Comparison of ENCODE assay signal across 8 cellular contexts in the genomic region with DNA sequence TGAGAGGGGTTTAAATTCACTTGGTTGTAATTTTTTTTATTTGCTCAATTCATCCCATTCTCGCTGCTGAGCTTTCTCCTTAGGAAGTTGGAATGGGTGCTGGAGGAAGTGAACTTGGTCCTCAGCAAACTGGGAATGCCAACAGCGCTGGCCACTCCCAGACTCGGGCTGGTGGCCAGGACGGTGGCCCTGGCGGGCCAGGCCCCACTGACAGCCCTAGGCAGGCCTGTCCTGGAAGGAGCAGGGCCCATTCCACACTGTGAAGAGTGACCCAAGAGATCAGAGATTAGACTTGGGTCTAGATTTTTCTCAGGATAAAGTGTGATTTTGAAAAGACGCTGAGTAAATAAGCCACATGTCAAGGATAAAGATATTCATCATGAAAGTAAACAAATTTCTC.
DNase-seq lines count a peak whose midpoint lies in the region; ATAC-seq and TF ChIP-seq lines count a peak whose summit lies in the region.

No MANE protein-coding gene starts in this region.

- H3K4me1 ChIP-seq in thyroid gland, result peaks cover 56 to 89% of the 10 kb centered on the region in 2 donors

- H3K4me1 Mint-ChIP-seq in central memory CD8-positive, alpha-beta T cell, result peaks cover 65% of the 10 kb centered on the region

- H3K36me3 Mint-ChIP-seq in central memory CD8-positive, alpha-beta T cell (ENCODE audit: insufficient read depth), result peaks cover 22% of the 10 kb centered on the region

- no peak overlapping the region for H3K4me3 ChIP-seq in thyroid gland (replicated peaks in 1 of 3)

- peak overlapping the region; percentile 74 to 91 (median 87) for H3K27ac ChIP-seq in thyroid gland

- no peak for TF ChIP-seq CTCF in thyroid gland (IDR thresholded peaks at IDR 0.05)

- H3K36me3 ChIP-seq in thyroid gland, result no peaks in the 10 kb centered on the region

- no peak for ATAC-seq in central memory CD8-positive, alpha-beta T cell (replicated peaks; ENCODE audit: extremely low read depth, poor library complexity, severe bottlenecking)
- no peak for ATAC-seq in GM19397 (IDR thresholded peaks at IDR 0.05; ENCODE audit: unreplicated experiment)
- no peak for ATAC-seq in GM18858 (IDR thresholded peaks at IDR 0.05; ENCODE audit: unreplicated experiment)

- intact Hi-C loops in thyroid gland (cut with DNase I), result loop anchor here (10.0 kb wide), 1 partner anchor 137 kb away; the partner anchor contains the start of gene HDAC4

- H3K4me3 Mint-ChIP-seq in central memory CD8-positive, alpha-beta T cell, result peak overlapping the region; percentile 97

- no peaks in the 10 kb centered on the region for H3K27me3 Mint-ChIP-seq in central memory CD8-positive, alpha-beta T cell

- H3K9me3 Mint-ChIP-seq in central memory CD8-positive, alpha-beta T cell, result no peaks in the 10 kb centered on the region

- WGBS in thyroid gland, 2 donors, result 35 to 45% methylated on average over 6 of the region's 6 CpGs

- TF ChIP-seq POLR2A in thyroid gland (IDR thresholded peaks at IDR 0.05), result no peak

- no peaks in the 10 kb centered on the region for H3K9me3 ChIP-seq in thyroid gland

- H3K27ac Mint-ChIP-seq in central memory CD8-positive, alpha-beta T cell (ENCODE audit: low read depth), result peak overlapping the region; percentile 97

- peak; percentile 0 for DNase-seq in activated CD4-positive, alpha-beta T cell treated with anti-CD3 and anti-CD28 coated beads for 48 hours
- DNase-seq in activated CD4-positive, alpha-beta T cell treated with anti-CD3 and anti-CD28 coated beads for 1 hour, result no peak
- DNase-seq in central memory CD8-positive, alpha-beta T cell (ENCODE audit: low spot score in 2 of 2), result no peak
- peak; percentile 89 for DNase-seq in mesenteric fat pad (ENCODE audit: low spot score)
- peak; percentile 68 to 79 for DNase-seq in thyroid gland
- no peak for DNase-seq in NK-92 (lab: John Stamatoyannopoulos, UW; ENCODE audit: unreplicated experiment)

- H3K27me3 ChIP-seq in thyroid gland, result no peaks in the 10 kb centered on the region

Comparison
In these comparisons a context has a peak if more than half of its experiments do, and no peak if none do; other contexts are left out.
1. DNase-seq: peak in activated CD4-positive, alpha-beta T cell treated with anti-CD3 and anti-CD28 coated beads for 48 hours (single experiment), mesenteric fat pad (single experiment) and thyroid gland (2 of 2); none in activated CD4-positive, alpha-beta T cell treated with anti-CD3 and anti-CD28 coated beads for 1 hour (single experiment), central memory CD8-positive, alpha-beta T cell (0 of 2) and NK-92 (single experiment).